In the genomic region with DNA sequence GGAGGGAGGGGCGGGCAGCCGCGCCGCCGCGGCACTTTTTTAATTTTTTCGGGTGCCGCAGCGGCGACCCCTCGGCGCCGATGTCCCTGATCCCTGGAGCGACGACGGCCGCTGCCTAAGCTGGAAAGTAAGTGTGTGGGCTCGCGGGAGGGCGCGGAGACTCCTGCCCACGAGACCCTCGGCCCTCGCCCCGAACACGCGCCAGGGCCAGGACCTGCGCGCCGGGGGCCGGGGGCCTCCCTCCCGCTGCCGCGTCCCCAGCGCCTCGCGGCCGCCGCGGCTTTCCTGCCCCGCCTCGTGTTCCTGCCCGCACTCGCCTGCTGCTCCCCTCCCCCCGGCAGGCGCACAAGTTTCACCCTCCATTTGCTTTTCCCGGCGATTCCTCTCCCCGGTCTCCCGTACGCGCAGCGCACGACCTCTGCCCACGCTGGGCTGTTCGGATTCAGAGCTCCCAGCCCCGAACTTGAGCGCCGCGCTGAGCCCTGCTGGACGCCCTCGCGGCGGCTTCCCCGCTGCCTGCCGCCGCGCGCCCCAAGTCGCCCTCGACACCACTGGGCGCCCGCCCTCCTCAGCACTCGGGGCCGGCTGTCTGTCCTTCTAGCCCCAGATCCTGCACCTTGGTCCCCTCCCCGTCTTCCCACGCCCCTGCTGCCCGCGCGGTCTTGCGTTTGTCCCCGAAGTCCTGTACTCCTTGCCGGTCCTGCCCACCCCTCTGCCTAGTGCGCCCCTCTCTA, we compare ENCODE assay signal across 1 cellular context.
TF ChIP-seq lines count a peak whose summit lies in the region.

No MANE protein-coding gene starts in this region.

TF ChIP-seq in A549, 52 proteins besides CTCF, POLR2A, EP300 and RAD21 (continued from another document):
- TF ChIP-seq ATOH8 (CRISPR knock-in tag; IDR thresholded peaks at IDR 0.05; ENCODE audit: low read depth): no peak
- peak; percentile 85; the same call in 1 of the 2 replicates for TF ChIP-seq MYC (IDR thresholded peaks at IDR 0.05; ENCODE audit: borderline replicate concordance, low read length)
- TF ChIP-seq, protein P1, sequence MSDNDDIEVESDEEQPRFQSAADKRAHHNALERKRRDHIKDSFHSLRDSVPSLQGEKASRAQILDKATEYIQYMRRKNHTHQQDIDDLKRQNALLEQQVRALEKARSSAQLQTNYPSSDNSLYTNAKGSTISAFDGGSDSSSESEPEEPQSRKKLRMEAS (IDR thresholded peaks at IDR 0.05): peak; percentile 74
- no peak for TF ChIP-seq USF2 (IDR thresholded peaks at IDR 0.05)
- TF ChIP-seq RCOR1 (IDR thresholded peaks at IDR 0.05; ENCODE audit: low read depth, low read length): no peak
TF ChIP-seq in A549: peak in this region for 6.
